In genomic region chr3:142356818-142357217, GRCh38 we compare ENCODE assay signal across 23 cellular contexts.
DNase-seq lines count a peak whose midpoint lies in the region; ATAC-seq and TF ChIP-seq lines count a peak whose summit lies in the region.
"Had no signal": no experiment of that assay in that cellular context is flagged by ENCODE, and none has a peak within 500 bp of the region (broad histone marks: within the 10 kb centered on the region; RNA-seq: fewer than 3 reads in every experiment).

No MANE protein-coding gene starts in this region.

- no peaks in the 10 kb centered on the region for H3K27me3 Mint-ChIP-seq in CD4-positive, CD25-positive, alpha-beta regulatory T cell
- H3K27me3 Mint-ChIP-seq in IgD-negative memory B cell, result no peaks in the 10 kb centered on the region
- H3K27me3 Mint-ChIP-seq: activated naive CD8-positive, alpha-beta T cell treated with anti-CD3 and anti-CD28 coated beads, Interleukin-2, amount 10 ng/mL, durations not matched to agents 7 days and 5 days; stimulated activated naive CD8-positive, alpha-beta T cell treated with anti-CD3 and anti-CD28 coated beads, Interleukin-15, amount 100 ng/mL, for 72 hours had no signal

- no peak for TF ChIP-seq POLR2A in esophagus squamous epithelium (IDR thresholded peaks at IDR 0.05)

- no peak for DNase-seq in CD4-positive, CD25-positive, alpha-beta regulatory T cell
- DNase-seq in esophagus squamous epithelium (lab: John Stamatoyannopoulos, UW), result no peak
- no peak for DNase-seq in H4 (ENCODE audit: low spot score)
- no peak for DNase-seq in NCI-H2171 treated with DMSO at 0.1 percent for 48 hours (lab: John Stamatoyannopoulos, UW)
- DNase-seq in tibial artery, result no peak
- DNase-seq: activated naive CD8-positive, alpha-beta T cell treated with anti-CD3 and anti-CD28 coated beads, Interleukin-2, amount 10 ng/mL, durations not matched to agents 7 days and 5 days; activated T-cell treated with anti-CD3 and anti-CD28 coated beads, Interleukin-2, amount 50 U/mL, for 48 hours; brain microvascular endothelial cell; CD8-positive, alpha-beta T cell; glutamatergic neuron; immature natural killer cell; lower lobe of right lung; NCI-H1092 treated with DMSO at 0.1 percent for 48 hours; NCI-H748 treated with DMSO at 0.1 percent for 48 hours; SK-N-SH; stimulated activated naive CD8-positive, alpha-beta T cell treated with anti-CD3 and anti-CD28 coated beads, Interleukin-15, amount 100 ng/mL, for 72 hours; upper lobe of right lung had no signal

- peaks cover 0 to 6% (median 3%) of the 10 kb centered on the region in 4 donors for H3K4me1 Mint-ChIP-seq in CD4-positive, CD25-positive, alpha-beta regulatory T cell
- H3K4me1 Mint-ChIP-seq in IgD-negative memory B cell, result peaks cover 5 to 11% (median 10%) of the 10 kb centered on the region in 3 donors
- H3K4me1 Mint-ChIP-seq: immature natural killer cell; stimulated activated naive CD8-positive, alpha-beta T cell treated with anti-CD3 and anti-CD28 coated beads, Interleukin-15, amount 100 ng/mL, for 72 hours had no signal

- TF ChIP-seq CTCF in esophagus squamous epithelium (IDR thresholded peaks at IDR 0.05) (no peak), tibial artery (IDR thresholded peaks at IDR 0.05) (no peak)

- H3K27ac ChIP-seq in CD4-positive, CD25-positive, alpha-beta regulatory T cell (ENCODE audit: insufficient read depth, low read length, poor library complexity, severe bottlenecking), result no peak overlapping the region
- H3K27ac ChIP-seq in esophagus squamous epithelium (no peak overlapping the region), tibial artery (no peak overlapping the region)
- H3K27ac ChIP-seq: A549, brain microvascular endothelial cell, lower lobe of right lung, upper lobe of right lung had no signal

- H3K36me3 ChIP-seq in CD4-positive, CD25-positive, alpha-beta regulatory T cell (ENCODE audit: control insufficient read depth, insufficient read depth, low read length), result peaks cover 92% of the 10 kb centered on the region
- H3K36me3 ChIP-seq in esophagus squamous epithelium (peaks cover 13 to 95% (median 17%) of the 10 kb centered on the region in 3 donors), tibial artery (peaks cover 82 to 93% (median 90%) of the 10 kb centered on the region in 3 donors)

- no peak overlapping the region for H3K4me3 Mint-ChIP-seq in CD4-positive, CD25-positive, alpha-beta regulatory T cell
- H3K4me3 Mint-ChIP-seq in IgD-negative memory B cell, result peak overlapping the region in 1 of 4 donors; percentile 1
- H3K4me3 Mint-ChIP-seq: activated naive CD8-positive, alpha-beta T cell treated with anti-CD3 and anti-CD28 coated beads, Interleukin-2, amount 10 ng/mL, durations not matched to agents 7 days and 5 days; CD8-positive, alpha-beta T cell; immature natural killer cell; stimulated activated naive CD8-positive, alpha-beta T cell treated with anti-CD3 and anti-CD28 coated beads, Interleukin-15, amount 100 ng/mL, for 72 hours had no signal

- 80 to 96% methylated on average over 3 of the region's 3 CpGs for WGBS in esophagus squamous epithelium, 2 donors

- peak overlapping the region in 2 of 3 donors; percentile 34 to 56 for H3K27ac Mint-ChIP-seq in CD4-positive, CD25-positive, alpha-beta regulatory T cell
- peak overlapping the region in 2 of 3 donors; percentile 4 to 13 for H3K27ac Mint-ChIP-seq in IgD-negative memory B cell
- H3K27ac Mint-ChIP-seq: activated naive CD8-positive, alpha-beta T cell treated with anti-CD3 and anti-CD28 coated beads, Interleukin-2, amount 10 ng/mL, durations not matched to agents 7 days and 5 days; CD8-positive, alpha-beta T cell; immature natural killer cell; stimulated activated naive CD8-positive, alpha-beta T cell treated with anti-CD3 and anti-CD28 coated beads, Interleukin-15, amount 100 ng/mL, for 72 hours had no signal

- H3K27me3 ChIP-seq in CD4-positive, CD25-positive, alpha-beta regulatory T cell (ENCODE audit: control insufficient read depth, insufficient read depth, low read length), result no peaks in the 10 kb centered on the region
- no peaks in the 10 kb centered on the region for H3K27me3 ChIP-seq in esophagus squamous epithelium
- no peaks in the 10 kb centered on the region for H3K27me3 ChIP-seq in tibial artery
- H3K27me3 ChIP-seq: brain microvascular endothelial cell, upper lobe of right lung had no signal

- no peak overlapping the region for H3K4me3 ChIP-seq in CD4-positive, CD25-positive, alpha-beta regulatory T cell (ENCODE audit: low read depth, low read length)
- H3K4me3 ChIP-seq in esophagus squamous epithelium, result no peak overlapping the region
- H3K4me3 ChIP-seq in tibial artery, result no peak overlapping the region
- H3K4me3 ChIP-seq: A549, HAP-1, lower lobe of right lung, upper lobe of right lung had no signal

- H3K4me1 ChIP-seq in CD4-positive, CD25-positive, alpha-beta regulatory T cell (ENCODE audit: control insufficient read depth, insufficient read depth, low read length, poor library complexity, severe bottlenecking), result no peaks in the 10 kb centered on the region
- no peaks in the 10 kb centered on the region for H3K4me1 ChIP-seq in esophagus squamous epithelium
- no peaks in the 10 kb centered on the region for H3K4me1 ChIP-seq in tibial artery
- H3K4me1 ChIP-seq: A549, HAP-1, lower lobe of right lung, upper lobe of right lung had no signal

- H3K36me3 Mint-ChIP-seq in CD4-positive, CD25-positive, alpha-beta regulatory T cell, result peaks cover 60% of the 10 kb centered on the region
- peaks cover 17% of the 10 kb centered on the region for H3K36me3 Mint-ChIP-seq in IgD-negative memory B cell

- intact Hi-C loops in esophagus squamous epithelium (cut with DNase I) (no loop called here), tibial artery (cut with DNase I; ENCODE audit: low total_unique reads) (no loop called here)

- no peaks in the 10 kb centered on the region for H3K9me3 ChIP-seq in CD4-positive, CD25-positive, alpha-beta regulatory T cell (ENCODE audit: control insufficient read depth in 2 of 2, low read length in 2 of 2)
- no peaks in the 10 kb centered on the region for H3K9me3 ChIP-seq in esophagus squamous epithelium
- no peaks in the 10 kb centered on the region for H3K9me3 ChIP-seq in tibial artery
- H3K9me3 ChIP-seq: A549, HAP-1, lower lobe of right lung, SK-N-SH, upper lobe of right lung had no signal

- ATAC-seq in CD4-positive, CD25-positive, alpha-beta regulatory T cell (ENCODE audit: low read depth in 2 of 2), result no peak
- ATAC-seq in GM19452 (IDR thresholded peaks at IDR 0.05; ENCODE audit: unreplicated experiment) (peak; percentile 69), HG02571 (IDR thresholded peaks at IDR 0.05; ENCODE audit: unreplicated experiment) (peak; percentile 48)
- ATAC-seq: A549; CD8-positive, alpha-beta T cell; esophagus mucosa; lower lobe of right lung; stimulated activated naive CD8-positive, alpha-beta T cell treated with anti-CD3 and anti-CD28 coated beads, Interleukin-15, amount 100 ng/mL, for 72 hours; upper lobe of right lung had no signal

- H3K9me3 Mint-ChIP-seq in CD4-positive, CD25-positive, alpha-beta regulatory T cell, result no peaks in the 10 kb centered on the region
- no peaks in the 10 kb centered on the region for H3K9me3 Mint-ChIP-seq in IgD-negative memory B cell
- H3K9me3 Mint-ChIP-seq: activated naive CD8-positive, alpha-beta T cell treated with anti-CD3 and anti-CD28 coated beads, Interleukin-2, amount 10 ng/mL, durations not matched to agents 7 days and 5 days; CD8-positive, alpha-beta T cell; immature natural killer cell; stimulated activated naive CD8-positive, alpha-beta T cell treated with anti-CD3 and anti-CD28 coated beads, Interleukin-15, amount 100 ng/mL, for 72 hours had no signal

Comparison
In these comparisons a context has a peak if more than half of its experiments do, and no peak if none do; other contexts are left out.
1. ATAC-seq: peak in GM19452 (single experiment) and HG02571 (single experiment); none in CD4-positive, CD25-positive, alpha-beta regulatory T cell (0 of 2).